Comparison of ENCODE assay signal across 8 cellular contexts in genomic region chr4:107896158-107896645, GRCh38. TPM values are rescaled to one million over a fixed set of nuclear protein-coding genes. Genes with fewer than 3 reads are reported as not detected.
DNase-seq lines count a peak whose midpoint lies in the region; ATAC-seq, FAIRE-seq and TF ChIP-seq lines count a peak whose summit lies in the region.

No MANE protein-coding gene starts in this region.

- no peaks in the 10 kb centered on the region for H3K27me3 Mint-ChIP-seq in natural killer cell (ENCODE audit: low read depth in 2 of 2)

- ATAC-seq in GM19324 (IDR thresholded peaks at IDR 0.05; ENCODE audit: low FRiP score, unreplicated experiment) (peak; percentile 47), natural killer cell (no peak), HG02623 (IDR thresholded peaks at IDR 0.05; ENCODE audit: unreplicated experiment) (no peak)

- H3K79me2 ChIP-seq in trophoblast cell (ENCODE audit: control insufficient read depth, insufficient read depth, low read length, poor library complexity): no peaks in the 10 kb centered on the region

- H3K4ac ChIP-seq in trophoblast cell (ENCODE audit: low read depth, low read length): no peak overlapping the region

- H2AFZ ChIP-seq in trophoblast cell (ENCODE audit: insufficient read depth, low read length, poor library complexity): no peak overlapping the region

- no peak overlapping the region for H3K4me3 Mint-ChIP-seq in natural killer cell

- no peak overlapping the region for H3K14ac ChIP-seq in trophoblast cell (ENCODE audit: low read length)

- no peak overlapping the region for H3K23ac ChIP-seq in trophoblast cell (ENCODE audit: low read length)

- H4K91ac ChIP-seq in trophoblast cell (ENCODE audit: low read depth, low read length): no peak overlapping the region

- H4K8ac ChIP-seq in trophoblast cell (ENCODE audit: low read depth, low read length): no peak overlapping the region

- no peak for FAIRE-seq in HTR-8/SVneo (lab: Jason Lieb, UNC)

- H3K79me1 ChIP-seq in trophoblast cell (ENCODE audit: low read length): no peaks in the 10 kb centered on the region

- no peaks in the 10 kb centered on the region for H3K36me3 Mint-ChIP-seq in natural killer cell

- no peaks in the 10 kb centered on the region for H3K9me3 Mint-ChIP-seq in natural killer cell

- H2AK5ac ChIP-seq in trophoblast cell (ENCODE audit: low read length): no peak overlapping the region

- H3K4me2 ChIP-seq in trophoblast cell (ENCODE audit: low read length): no peak overlapping the region

- no CpG with 5 or more reads among the region's 2 CpGs for WGBS in trophoblast cell (ENCODE audit: extremely low coverage, insufficient coverage, insufficient read length)

- DNase-seq in HTR-8/SVneo (ENCODE audit: insufficient read length, low spot score) (peak; percentile 56), dermis microvascular lymphatic vessel endothelial cell (ENCODE audit: low read depth in 2 of 2) (peak; percentile 92 to 98), trophoblast cell (peak; percentile 73 to 87), natural killer cell (no peak), pons (ENCODE audit: low spot score) (no peak), NOMO-1 treated with dmso at 0.1 percent for 144 hours (lab: John Stamatoyannopoulos, UW; ENCODE audit: unreplicated experiment) (no peak)

- no peaks in the 10 kb centered on the region for H3K27me3 ChIP-seq in trophoblast cell (ENCODE audit: insufficient read depth, low read length)

- H4K12ac ChIP-seq in trophoblast cell (ENCODE audit: low read depth, low read length): no peak overlapping the region

- no peaks in the 10 kb centered on the region for H3K4me1 Mint-ChIP-seq in natural killer cell

- no peak overlapping the region for H3K18ac ChIP-seq in trophoblast cell (ENCODE audit: low read length)

- no peak overlapping the region for H2BK12ac ChIP-seq in trophoblast cell (ENCODE audit: low read length)

- no peak overlapping the region for H2BK5ac ChIP-seq in trophoblast cell (ENCODE audit: low read depth, low read length, poor library complexity)

- H3K27ac Mint-ChIP-seq in natural killer cell: no peak overlapping the region

- H2BK120ac ChIP-seq in trophoblast cell (ENCODE audit: insufficient read depth, low read length, poor library complexity): no peak overlapping the region

- H3K36me3 ChIP-seq in trophoblast cell (ENCODE audit: control insufficient read depth in 1 of 2, insufficient read depth in 2 of 2, low read length in 2 of 2): no peaks in the 10 kb centered on the region

- H3K9me3 ChIP-seq in trophoblast cell (ENCODE audit: insufficient read depth, low read depth, low read length): no peaks in the 10 kb centered on the region

- intact Hi-C loops in natural killer cell (cut with micrococcal nuclease): no loop called here

- H3K27ac ChIP-seq in trophoblast cell (ENCODE audit: low read depth, low read length): no peak overlapping the region

- no peak overlapping the region for H3K4me3 ChIP-seq in trophoblast cell (ENCODE audit: low read depth, low read length)

- no peak overlapping the region for H3K9ac ChIP-seq in trophoblast cell (ENCODE audit: low read length)

- H3K4me1 ChIP-seq in trophoblast cell (ENCODE audit: control insufficient read depth in 1 of 2, insufficient read depth in 2 of 2, low read length in 2 of 2): no peaks in the 10 kb centered on the region

- no peak for TF ChIP-seq CTCF in natural killer cell (IDR thresholded peaks at IDR 0.05)

RNA-seq across cellular contexts. Expression of gene CYP2U1, which starts 35.1 kb away (rescaled TPM):
- total RNA-seq in dermis microvascular lymphatic vessel endothelial cell: 4.0 and 6.2 TPM in 2 replicates
- 0.49 and 0.56 TPM in 2 replicates for polyA plus RNA-seq in trophoblast cell (2013)
- 1 to 10 TPM; 2.5 to 4.5 (median 3.4) TPM for total RNA-seq in natural killer cell

Comparison
In these comparisons a context has a peak if more than half of its experiments do, and no peak if none do; other contexts are left out.
1. DNase-seq: peak in HTR-8/SVneo (single experiment), dermis microvascular lymphatic vessel endothelial cell (2 of 2) and trophoblast cell (2 of 2); none in natural killer cell (single experiment), pons (single experiment) and NOMO-1 treated with dmso at 0.1 percent for 144 hours (single experiment).